In the genomic region with DNA sequence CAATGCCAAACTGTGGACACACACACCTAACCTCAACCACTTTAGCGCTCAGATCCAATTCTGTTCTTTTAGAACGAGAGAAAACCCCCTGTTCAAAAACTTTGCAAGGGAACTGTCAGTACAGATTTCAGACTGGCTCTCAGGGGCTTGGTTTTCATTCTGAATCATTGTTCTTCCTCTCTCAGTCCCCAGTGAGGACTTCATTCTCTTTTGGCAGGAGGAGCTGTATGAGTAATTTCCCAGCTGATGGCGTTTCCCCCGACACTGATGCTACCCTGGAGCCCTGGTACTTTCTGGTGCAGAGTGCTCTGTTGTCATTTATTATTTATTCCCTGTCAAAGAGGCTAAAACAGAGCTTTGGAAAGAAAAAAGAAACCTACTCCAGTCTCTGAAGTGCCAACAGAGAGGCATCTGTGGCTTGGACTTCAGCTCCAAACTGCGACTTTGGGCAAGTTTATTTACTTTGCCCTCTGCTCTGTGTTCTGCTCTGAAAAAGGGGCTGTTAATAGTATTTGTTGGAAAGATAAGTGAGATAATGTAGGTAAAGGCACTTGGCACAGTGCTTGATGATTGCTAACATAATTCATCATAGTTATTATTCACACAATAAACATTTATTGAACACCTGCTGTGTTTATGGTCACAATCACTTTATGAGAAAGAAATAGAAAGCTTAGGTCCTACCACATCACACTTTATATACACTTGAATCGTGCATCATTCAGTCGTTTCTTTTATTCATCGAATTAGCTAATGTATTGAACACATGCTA, we compare ENCODE assay signal across 10 cellular contexts. TPM values are rescaled to one million over a fixed set of nuclear protein-coding genes. Genes with fewer than 3 reads are reported as not detected.
DNase-seq lines count a peak whose midpoint lies in the region; ATAC-seq and TF ChIP-seq lines count a peak whose summit lies in the region.
"Had no signal": no experiment of that assay in that cellular context is flagged by ENCODE, and none has a peak within 500 bp of the region (broad histone marks: within the 10 kb centered on the region; RNA-seq: fewer than 3 reads in every experiment).

No MANE protein-coding gene starts in this region.

- H3K9me3 ChIP-seq in lower lobe of right lung = no peaks in the 10 kb centered on the region

- H3K36me3 ChIP-seq in lower lobe of right lung = peaks cover 100% of the 10 kb centered on the region

- intact Hi-C loops in lower lobe of right lung (cut with DNase I) = no loop called here

- peaks cover 85% of the 10 kb centered on the region for H3K36me3 Mint-ChIP-seq in activated T-cell treated with anti-CD3 and anti-CD28 coated beads, Interleukin-2, amount 50 U/mL, for 24 hours (ENCODE audit: low read depth)
- H3K36me3 Mint-ChIP-seq in activated T-cell treated with anti-CD3 and anti-CD28 coated beads, Interleukin-2, amount 50 U/mL, for 4 hours (ENCODE audit: insufficient read depth) = peaks cover 47% of the 10 kb centered on the region

- DNase-seq in activated T-cell treated with anti-CD3 and anti-CD28 coated beads, Interleukin-2, amount 50 U/mL, for 24 hours = peak; percentile 13
- DNase-seq in activated T-cell treated with anti-CD3 and anti-CD28 coated beads, Interleukin-2, amount 50 U/mL, for 4 hours = no peak
- DNase-seq in dermis microvascular lymphatic vessel endothelial cell (ENCODE audit: low read depth in 2 of 2) = peak; percentile 41 to 83
- DNase-seq in stimulated activated naive CD8-positive, alpha-beta T cell treated with anti-CD3 and anti-CD28 coated beads, Interleukin-15, Interleukin-2, amounts not matched to agents 100 U/mL and 50 U/mL, for 24 hours = no peak
- no peak for DNase-seq in NCI-H2227 (lab: John Stamatoyannopoulos, UW; ENCODE audit: unreplicated experiment)
- no peak for DNase-seq in lower lobe of right lung
- no peak for DNase-seq in cerebellar nuclear complex (lab: John Stamatoyannopoulos, UW)
- DNase-seq: RPMI8226 had no signal

- H3K27ac ChIP-seq in lower lobe of right lung = no peak overlapping the region
- H3K27ac ChIP-seq: KMS-11 had no signal

- peak overlapping the region; percentile 56 for H3K27ac Mint-ChIP-seq in activated T-cell treated with anti-CD3 and anti-CD28 coated beads, Interleukin-2, amount 50 U/mL, for 24 hours

- ATAC-seq in activated T-cell treated with anti-CD3 and anti-CD28 coated beads, Interleukin-2, amount 50 U/mL, for 4 hours = no peak
- peak; percentile 52 for ATAC-seq in HG03280 (IDR thresholded peaks at IDR 0.05; ENCODE audit: unreplicated experiment)
- peak; percentile 69 for ATAC-seq in stimulated activated naive CD8-positive, alpha-beta T cell treated with anti-CD3 and anti-CD28 coated beads, Interleukin-15, Interleukin-2, amounts not matched to agents 100 U/mL and 50 U/mL, for 24 hours
- no peak for ATAC-seq in lower lobe of right lung

- peaks cover 15% of the 10 kb centered on the region for H3K4me1 Mint-ChIP-seq in activated T-cell treated with anti-CD3 and anti-CD28 coated beads, Interleukin-2, amount 50 U/mL, for 24 hours (ENCODE audit: low read depth)
- H3K4me1 Mint-ChIP-seq in activated T-cell treated with anti-CD3 and anti-CD28 coated beads, Interleukin-2, amount 50 U/mL, for 4 hours (ENCODE audit: low read depth) = no peaks in the 10 kb centered on the region

- H3K4me3 ChIP-seq in lower lobe of right lung = no peak overlapping the region

- no peak overlapping the region for H3K4me3 Mint-ChIP-seq in activated T-cell treated with anti-CD3 and anti-CD28 coated beads, Interleukin-2, amount 50 U/mL, for 24 hours
- no peak overlapping the region for H3K4me3 Mint-ChIP-seq in activated T-cell treated with anti-CD3 and anti-CD28 coated beads, Interleukin-2, amount 50 U/mL, for 4 hours

- peaks cover 8% of the 10 kb centered on the region for H3K4me1 ChIP-seq in lower lobe of right lung

- no peaks in the 10 kb centered on the region for H3K27me3 Mint-ChIP-seq in activated T-cell treated with anti-CD3 and anti-CD28 coated beads, Interleukin-2, amount 50 U/mL, for 24 hours
- no peaks in the 10 kb centered on the region for H3K27me3 Mint-ChIP-seq in activated T-cell treated with anti-CD3 and anti-CD28 coated beads, Interleukin-2, amount 50 U/mL, for 4 hours (ENCODE audit: low read depth)

- H3K27me3 ChIP-seq in lower lobe of right lung (ENCODE audit: low read depth) = no peaks in the 10 kb centered on the region

- no peak for TF ChIP-seq CTCF in lower lobe of right lung (IDR thresholded peaks at IDR 0.05)

- no peaks in the 10 kb centered on the region for H3K9me3 Mint-ChIP-seq in activated T-cell treated with anti-CD3 and anti-CD28 coated beads, Interleukin-2, amount 50 U/mL, for 24 hours
- no peaks in the 10 kb centered on the region for H3K9me3 Mint-ChIP-seq in activated T-cell treated with anti-CD3 and anti-CD28 coated beads, Interleukin-2, amount 50 U/mL, for 4 hours

RNA-seq across cellular contexts. Expression of gene ETV4, which starts 28.3 kb away (rescaled TPM):
- 1 to 10 TPM; 1.1 to 2.2 (median 2.2) TPM for total RNA-seq in activated T-cell treated with anti-CD3 and anti-CD28 coated beads, Interleukin-2, amount 50 U/mL, for 4 hours
- total RNA-seq in dermis microvascular lymphatic vessel endothelial cell = 7.2 TPM in 2 replicates
- total RNA-seq in lower lobe of right lung = 2.2 TPM

RNA-seq across cellular contexts. Expression of gene DHX8, which starts 34.0 kb away (rescaled TPM):
- total RNA-seq in activated T-cell treated with anti-CD3 and anti-CD28 coated beads, Interleukin-2, amount 50 U/mL, for 4 hours = 10 to 100 TPM; 54.3 to 58.3 (median 56.7) TPM
- 38.9 and 47.3 TPM in 2 replicates for total RNA-seq in dermis microvascular lymphatic vessel endothelial cell
- total RNA-seq in lower lobe of right lung = 56.7 TPM

Comparison
In these comparisons a context has a peak if more than half of its experiments do, and no peak if none do; other contexts are left out.
1. DNase-seq: peak in activated T-cell treated with anti-CD3 and anti-CD28 coated beads, Interleukin-2, amount 50 U/mL, for 24 hours (single experiment) and dermis microvascular lymphatic vessel endothelial cell (2 of 2); none in activated T-cell treated with anti-CD3 and anti-CD28 coated beads, Interleukin-2, amount 50 U/mL, for 4 hours (single experiment), stimulated activated naive CD8-positive, alpha-beta T cell treated with anti-CD3 and anti-CD28 coated beads, Interleukin-15, Interleukin-2, amounts not matched to agents 100 U/mL and 50 U/mL, for 24 hours (single experiment), NCI-H2227 (single experiment), lower lobe of right lung (single experiment) and cerebellar nuclear complex (0 of 2).
2. ATAC-seq: peak in HG03280 (single experiment) and stimulated activated naive CD8-positive, alpha-beta T cell treated with anti-CD3 and anti-CD28 coated beads, Interleukin-15, Interleukin-2, amounts not matched to agents 100 U/mL and 50 U/mL, for 24 hours (single experiment); none in activated T-cell treated with anti-CD3 and anti-CD28 coated beads, Interleukin-2, amount 50 U/mL, for 4 hours (0 of 2) and lower lobe of right lung (0 of 2).